11 cellular contexts compared by ENCODE assay signal in genomic region chr14:69501362-69501964, GRCh38. TPM values are rescaled to one million over a fixed set of nuclear protein-coding genes. Genes with fewer than 3 reads are reported as not detected.
DNase-seq lines count a peak whose midpoint lies in the region; FAIRE-seq and TF ChIP-seq lines count a peak whose summit lies in the region.
"Had no signal": no experiment of that assay in that cellular context is flagged by ENCODE, and none has a peak within 500 bp of the region (broad histone marks: within the 10 kb centered on the region; RNA-seq: fewer than 3 reads in every experiment).

No MANE protein-coding gene starts in this region.

- no peak for TF ChIP-seq POLR2A in testis (IDR thresholded peaks at IDR 0.05)
- no peak for TF ChIP-seq POLR2A in esophagus squamous epithelium (IDR thresholded peaks at IDR 0.05)

- no peak overlapping the region for H3K4me3 ChIP-seq in kidney (ENCODE audit: low read length in 2 of 2)
- no peak overlapping the region for H3K4me3 ChIP-seq in testis
- no peak overlapping the region for H3K4me3 ChIP-seq in esophagus squamous epithelium
- no peak overlapping the region for H3K4me3 ChIP-seq in BE2C (ENCODE audit: low read depth, low read length)

- no peak overlapping the region for H3K9ac ChIP-seq in kidney (ENCODE audit: low read length in 2 of 2)

- TF ChIP-seq CTCF in brain (conservative IDR thresholded peaks at IDR 0.05), result no peak
- no peak for TF ChIP-seq CTCF in kidney (IDR thresholded peaks at IDR 0.05; ENCODE audit: borderline replicate concordance, extremely low read depth, insufficient read depth)
- TF ChIP-seq CTCF in testis (IDR thresholded peaks at IDR 0.05), result no peak
- TF ChIP-seq CTCF in esophagus squamous epithelium (IDR thresholded peaks at IDR 0.05), result no peak
- no peak for TF ChIP-seq CTCF in BE2C (IDR thresholded peaks at IDR 0.05; ENCODE audit: low read depth, low read length)

- H3K27ac ChIP-seq in kidney (ENCODE audit: low read depth in 2 of 2, low read length in 2 of 2) (no peak overlapping the region), testis (no peak overlapping the region), esophagus squamous epithelium (no peak overlapping the region)

- peaks cover 6% of the 10 kb centered on the region for H3K27me3 Mint-ChIP-seq in brain
- peaks cover 2% of the 10 kb centered on the region for H3K27me3 Mint-ChIP-seq in activated CD4-positive, alpha-beta T cell treated with anti-CD3 and anti-CD28 coated beads, Interleukin-2, amount 10 ng/mL, durations not matched to agents 24 days and 14 days

- no peaks in the 10 kb centered on the region for H3K36me3 Mint-ChIP-seq in brain
- no peaks in the 10 kb centered on the region for H3K36me3 Mint-ChIP-seq in activated CD4-positive, alpha-beta T cell treated with anti-CD3 and anti-CD28 coated beads, Interleukin-2, amount 10 ng/mL, durations not matched to agents 24 days and 14 days (ENCODE audit: low read depth)

- no peak for FAIRE-seq in kidney (lab: Jason Lieb, UNC)
- FAIRE-seq: D721Med had no signal

- 24 to 37% methylated on average over 3 to 6 of the region's 6 CpGs for WGBS in testis, 2 donors
- WGBS in esophagus squamous epithelium, 2 donors, result 44 to 57% methylated on average over 5 to 6 of the region's 6 CpGs

- DNase-seq in NCI-H1694 treated with DMSO at 0.1 percent for 48 hours (lab: John Stamatoyannopoulos, UW) (peak; percentile 94), kidney (peak; percentile 45), testis (peak; percentile 61), esophagus squamous epithelium (lab: John Stamatoyannopoulos, UW) (no peak), BE2C (no peak)
- no peak for DNase-seq in activated CD4-positive, alpha-beta T cell treated with anti-CD3 and anti-CD28 coated beads, Interleukin-2, amount 10 ng/mL, durations not matched to agents 24 days and 14 days

- H3K36me3 ChIP-seq in kidney (ENCODE audit: control insufficient read depth in 1 of 2, insufficient read depth in 2 of 2, low read length in 2 of 2) (no peaks in the 10 kb centered on the region), testis (ENCODE audit: low read depth, missing control alignments) (no peaks in the 10 kb centered on the region), esophagus squamous epithelium (no peaks in the 10 kb centered on the region), BE2C (no peaks in the 10 kb centered on the region)

- intact Hi-C loops in kidney (cut with DNase I), result no loop called here
- intact Hi-C loops in testis (cut with DNase I; ENCODE audit: low total_unique reads), result no loop called here
- intact Hi-C loops in esophagus squamous epithelium (cut with DNase I), result no loop called here
- intact Hi-C loops in activated CD4-positive, alpha-beta T cell treated with anti-CD3 and anti-CD28 coated beads, Interleukin-2, amount 10 ng/mL, durations not matched to agents 24 days and 14 days (cut with micrococcal nuclease), result no loop called here

- H3K27me3 ChIP-seq in testis (no peaks in the 10 kb centered on the region), esophagus squamous epithelium (peaks cover 0 to 9% (median 0%) of the 10 kb centered on the region in 4 donors), BE2C (no peaks in the 10 kb centered on the region)

- H3K9me3 Mint-ChIP-seq in brain, result no peaks in the 10 kb centered on the region
- no peaks in the 10 kb centered on the region for H3K9me3 Mint-ChIP-seq in activated CD4-positive, alpha-beta T cell treated with anti-CD3 and anti-CD28 coated beads, Interleukin-2, amount 10 ng/mL, durations not matched to agents 24 days and 14 days

- H3K4me3 Mint-ChIP-seq in brain, result peak overlapping the region in 3 of 5 experiments; percentile 5 to 64 (median 56)
- no peak overlapping the region for H3K4me3 Mint-ChIP-seq in activated CD4-positive, alpha-beta T cell treated with anti-CD3 and anti-CD28 coated beads, Interleukin-2, amount 10 ng/mL, durations not matched to agents 24 days and 14 days

- H3K4me1 ChIP-seq in kidney (ENCODE audit: control insufficient read depth in 1 of 2, insufficient read depth in 1 of 2, low read depth in 1 of 2, low read length in 2 of 2) (peaks cover 0 to 2% of the 10 kb centered on the region in 2 donors), testis (no peaks in the 10 kb centered on the region), esophagus squamous epithelium (peaks cover 0 to 26% (median 0%) of the 10 kb centered on the region in 3 donors), BE2C (no peaks in the 10 kb centered on the region)

- H3K4me1 Mint-ChIP-seq in brain, result peaks cover 39% of the 10 kb centered on the region
- no peaks in the 10 kb centered on the region for H3K4me1 Mint-ChIP-seq in activated CD4-positive, alpha-beta T cell treated with anti-CD3 and anti-CD28 coated beads, Interleukin-2, amount 10 ng/mL, durations not matched to agents 24 days and 14 days

- H3K27ac Mint-ChIP-seq in brain, result peak overlapping the region in 4 of 5 experiments; percentile 79 to 96 (median 92)
- H3K27ac Mint-ChIP-seq in activated CD4-positive, alpha-beta T cell treated with anti-CD3 and anti-CD28 coated beads, Interleukin-2, amount 10 ng/mL, durations not matched to agents 24 days and 14 days, result no peak overlapping the region

- H3K9me3 ChIP-seq in kidney (ENCODE audit: control insufficient read depth in 1 of 2, low read length in 2 of 2), result peaks cover 0 to 2% of the 10 kb centered on the region in 2 donors
- no peaks in the 10 kb centered on the region for H3K9me3 ChIP-seq in testis
- no peaks in the 10 kb centered on the region for H3K9me3 ChIP-seq in esophagus squamous epithelium
- H3K9me3 ChIP-seq in BE2C, result no peaks in the 10 kb centered on the region

RNA-seq across cellular contexts. Expression of gene PLEKHD1, which starts 16.9 kb away (rescaled TPM):
- polyA plus RNA-seq in brain (ENCODE audit: insufficient read depth, low read depth, low replicate concordance), result 0.27 TPM
- total RNA-seq in kidney, result 0.25 TPM
- polyA plus RNA-seq in kidney (ENCODE audit: insufficient read depth, low read depth, low replicate concordance), result 3.4 TPM
- 1 to 10 TPM in 1 of 2 donors, under 1 TPM in 1; 0.87 to 1.1 TPM for total RNA-seq in testis
- 1.9 TPM for polyA plus RNA-seq in testis (ENCODE audit: insufficient read depth, low read depth, low replicate concordance)
- total RNA-seq in esophagus squamous epithelium, result under 1 TPM in 1 of 4 donors, not detected in 3; 0.19 TPM
- 0.14 TPM for polyA plus RNA-seq in BE2C (2012; ENCODE audit: insufficient read depth, insufficient read length, low read depth)
- 0.12 TPM in 1 of 2 replicates, not detected in the other for total RNA-seq in activated CD4-positive, alpha-beta T cell treated with anti-CD3 and anti-CD28 coated beads, Interleukin-2, amount 10 ng/mL, durations not matched to agents 24 days and 14 days
- total RNA-seq: esophagus mucosa, HT-29, lung microvascular endothelial cell had no signal

Comparison
In these comparisons a context has a peak if more than half of its experiments do, and no peak if none do; other contexts are left out.
1. DNase-seq: peak in NCI-H1694 treated with DMSO at 0.1 percent for 48 hours (single experiment), kidney (single experiment) and testis (single experiment); none in esophagus squamous epithelium (single experiment), BE2C (single experiment) and activated CD4-positive, alpha-beta T cell treated with anti-CD3 and anti-CD28 coated beads, Interleukin-2, amount 10 ng/mL, durations not matched to agents 24 days and 14 days (single experiment).